In genomic region chr6:80329496-80329895, GRCh38 we compare ENCODE assay signal across 17 cellular contexts.
"Had no signal": no experiment of that assay in that cellular context is flagged by ENCODE, and none has a peak within 500 bp of the region (broad histone marks: within the 10 kb centered on the region; RNA-seq: fewer than 3 reads in every experiment).

No MANE protein-coding gene starts in this region.

- H3K4me3 ChIP-seq: esophagus squamous epithelium, lower lobe of right lung, pancreas, stomach, testis, upper lobe of right lung had no signal

- H3K27me3 ChIP-seq: esophagus squamous epithelium, pancreas, stomach, testis, upper lobe of right lung had no signal

- H3K4me1 Mint-ChIP-seq: activated CD4-positive, alpha-beta memory T cell treated with anti-CD3 and anti-CD28 coated beads, Interleukin-2, amount 10 ng/mL, durations not matched to agents 7 days and 5 days had no signal

- H3K27me3 Mint-ChIP-seq: activated CD4-positive, alpha-beta memory T cell treated with anti-CD3 and anti-CD28 coated beads, Interleukin-2, amount 10 ng/mL, durations not matched to agents 7 days and 5 days; activated T-cell treated with anti-CD3 and anti-CD28 coated beads, Interleukin-2, amount 50 U/mL, for 24 hours; T-helper 17 cell had no signal

- ATAC-seq: lower lobe of right lung, pancreas, T-helper 17 cell, upper lobe of right lung had no signal

- H3K9me3 Mint-ChIP-seq: activated CD4-positive, alpha-beta memory T cell treated with anti-CD3 and anti-CD28 coated beads, Interleukin-2, amount 10 ng/mL, durations not matched to agents 7 days and 5 days; activated T-cell treated with anti-CD3 and anti-CD28 coated beads, Interleukin-2, amount 50 U/mL, for 24 hours had no signal

- H3K4me1 ChIP-seq: lower lobe of right lung, pancreas, testis, upper lobe of right lung had no signal

- DNase-seq: activated CD4-positive, alpha-beta memory T cell treated with anti-CD3 and anti-CD28 coated beads, Interleukin-2, amount 10 ng/mL, durations not matched to agents 7 days and 5 days; activated CD4-positive, alpha-beta T cell treated with anti-CD3 and anti-CD28 coated beads for 4 hours; activated naive CD4-positive, alpha-beta T cell treated with anti-CD3 and anti-CD28 coated beads, Interleukin-2, amount 50 U/mL, for 16 hours; activated T-cell treated with anti-CD3 and anti-CD28 coated beads, Interleukin-2, amount 50 U/mL, for 24 hours; esophagus squamous epithelium; hippocampal formation; lower lobe of right lung; midbrain; pancreas; retina; stimulated activated CD4-positive, alpha-beta T cell treated with anti-CD3 and anti-CD28 coated beads, Interleukin-12 subunit alpha, Interleukin-12 subunit beta, amount 100 ng/mL, for 4 hours; stimulated activated CD4-positive, alpha-beta T cell treated with anti-CD3 and anti-CD28 coated beads, Interleukin-2, amount 100 ng/mL, for 24 hours; stomach; T-helper 17 cell; testis; upper lobe of right lung; WERI-Rb-1 had no signal

- H3K9me3 ChIP-seq: esophagus squamous epithelium, lower lobe of right lung, pancreas, stomach, testis, upper lobe of right lung had no signal

- H3K27ac ChIP-seq: esophagus squamous epithelium, lower lobe of right lung, pancreas, stomach, testis, upper lobe of right lung, WERI-Rb-1 had no signal

- H3K4me3 Mint-ChIP-seq: activated CD4-positive, alpha-beta memory T cell treated with anti-CD3 and anti-CD28 coated beads, Interleukin-2, amount 10 ng/mL, durations not matched to agents 7 days and 5 days; activated T-cell treated with anti-CD3 and anti-CD28 coated beads, Interleukin-2, amount 50 U/mL, for 24 hours; T-helper 17 cell had no signal

- H3K27ac Mint-ChIP-seq: activated CD4-positive, alpha-beta memory T cell treated with anti-CD3 and anti-CD28 coated beads, Interleukin-2, amount 10 ng/mL, durations not matched to agents 7 days and 5 days; activated T-cell treated with anti-CD3 and anti-CD28 coated beads, Interleukin-2, amount 50 U/mL, for 24 hours; T-helper 17 cell had no signal

- H3K36me3 ChIP-seq: esophagus squamous epithelium, lower lobe of right lung, pancreas, stomach, upper lobe of right lung, WERI-Rb-1 had no signal
